ENCODE assay signal across 8 cellular contexts in genomic region chr10:15879058-15879457, GRCh38. TPM values are rescaled to one million over a fixed set of nuclear protein-coding genes. Genes with fewer than 3 reads are reported as not detected.
DNase-seq lines count a peak whose midpoint lies in the region; ATAC-seq, FAIRE-seq and TF ChIP-seq lines count a peak whose summit lies in the region.

No MANE protein-coding gene starts in this region.

- H3K36me3 Mint-ChIP-seq in activated CD4-positive, alpha-beta T cell treated with anti-CD3 and anti-CD28 coated beads, Interleukin-2, amount 10 ng/mL, durations not matched to agents 24 days and 14 days (ENCODE audit: low read depth), result no peaks in the 10 kb centered on the region

- H3K9me3 Mint-ChIP-seq in activated CD4-positive, alpha-beta T cell treated with anti-CD3 and anti-CD28 coated beads, Interleukin-2, amount 10 ng/mL, durations not matched to agents 24 days and 14 days, result no peaks in the 10 kb centered on the region

- SMC1A ChIA-PET in GM12878 (lab: Charles Lee; ENCODE audit: uncharacterized antibody, unreplicated experiment), result interaction anchor here (0.9 to 1.4 kb wide), 2 partner anchors 17 to 25 kb away, joined by 3 read pairs; no protein-coding TSS in a partner anchor

- H4K20me1 ChIP-seq in GM12878 (ENCODE audit: control insufficient read depth, insufficient read depth) (no peaks in the 10 kb centered on the region), HepG2 (ENCODE audit: insufficient read depth, low read length) (no peaks in the 10 kb centered on the region)

- H3K4me1 Mint-ChIP-seq in activated CD4-positive, alpha-beta T cell treated with anti-CD3 and anti-CD28 coated beads, Interleukin-2, amount 10 ng/mL, durations not matched to agents 24 days and 14 days, result no peaks in the 10 kb centered on the region

- H3K27me3 ChIP-seq in GM12878 (replicated peaks in 1 of 2; ENCODE audit: control insufficient read depth in 2 of 2, insufficient read depth in 2 of 2, low read length in 1 of 2), result no peaks in the 10 kb centered on the region
- H3K27me3 ChIP-seq in HepG2 (ENCODE audit: control insufficient read depth in 1 of 2, insufficient read depth in 2 of 2, low read length in 2 of 2), result no peaks in the 10 kb centered on the region

- no peaks in the 10 kb centered on the region for H3K36me3 ChIP-seq in GM12878 (ENCODE audit: control insufficient read depth in 2 of 2, insufficient read depth in 2 of 2, low read length in 1 of 2)
- H3K36me3 ChIP-seq in HepG2 (replicated peaks in 1 of 2; ENCODE audit: control insufficient read depth in 1 of 2, insufficient read depth in 2 of 2, low read length in 2 of 2), result no peaks in the 10 kb centered on the region

- H3K9me3 ChIP-seq in GM12878 (replicated peaks; ENCODE audit: control insufficient read depth, insufficient read depth, low read length), result no peaks in the 10 kb centered on the region
- no peaks in the 10 kb centered on the region for H3K9me3 ChIP-seq in HepG2 (ENCODE audit: low read length)

- TF ChIP-seq POLR2A in GM12878 (IDR thresholded peaks at IDR 0.05; ENCODE audit: low read depth, low read length) (no peak), HepG2 (IDR thresholded peaks at IDR 0.05; ENCODE audit: insufficient read depth in 1 of 2, low read depth in 2 of 2, low read length in 2 of 2) (no peak)

- 25% methylated on average over 2 of the region's 2 CpGs for WGBS in GM12878 (ENCODE audit: insufficient coverage, insufficient replicate concordance, low lambda C conversion rate, missing lambda C conversion rate)
- 3% methylated on average over 2 of the region's 2 CpGs for WGBS in HepG2 (ENCODE audit: low lambda C conversion rate)

- DNase-seq in activated CD4-positive, alpha-beta T cell treated with anti-CD3 and anti-CD28 coated beads, Interleukin-2, amount 10 ng/mL, durations not matched to agents 24 days and 14 days, result peak; percentile 56
- DNase-seq in activated CD4-positive, alpha-beta T cell treated with anti-CD3 and anti-CD28 coated beads, Interleukin-2, amount 50 U/mL, for 1 hour, result no peak
- DNase-seq in MV-4-11 (lab: John Stamatoyannopoulos, UW) (peak; percentile 21), GM12878 (ENCODE audit: low read depth, low spot score) (no peak), HepG2 (ENCODE audit: low spot score) (peak; percentile 44), sciatic nerve (ENCODE audit: low spot score) (no peak), islet precursor cell (no peak)

- peak; percentile 27 to 70 (median 41); a peak in 5 of 6 replicates for TF ChIP-seq CTCF in GM12878 (IDR thresholded peaks at IDR 0.05 in 2 of 3, conservative IDR thresholded peaks at IDR 0.05 in 1 of 3; ENCODE audit: control insufficient read depth in 2 of 3, extremely low read depth in 1 of 3, insufficient read depth in 1 of 3, low read depth in 3 of 3, low read length in 3 of 3)
- TF ChIP-seq CTCF in HepG2 (CRISPR knock-in tag; IDR thresholded peaks at IDR 0.05), result peak; percentile 67

- TF ChIP-seq EP300 in GM12878 (IDR thresholded peaks at IDR 0.05; ENCODE audit: borderline replicate concordance in 1 of 2, control insufficient read depth in 1 of 2, low read depth in 2 of 2, low read length in 2 of 2) (no peak), HepG2 (IDR thresholded peaks at IDR 0.05; ENCODE audit: low read depth in 2 of 2, low read length in 2 of 2) (no peak), HepG2 (CRISPR knock-in tag; IDR thresholded peaks at IDR 0.05; ENCODE audit: borderline replicate concordance) (no peak)

- H2AFZ ChIP-seq in GM12878 (ENCODE audit: control insufficient read depth, low read depth, low read length) (no peak overlapping the region), HepG2 (ENCODE audit: low read length) (no peak overlapping the region)

- H3K4me3 Mint-ChIP-seq in activated CD4-positive, alpha-beta T cell treated with anti-CD3 and anti-CD28 coated beads, Interleukin-2, amount 10 ng/mL, durations not matched to agents 24 days and 14 days, result no peak overlapping the region

- CTCF ChIA-PET in GM12878 (lab: Yijun Ruan, JAX) (interaction anchor here (1.0 to 2.1 kb wide), 6 partner anchors 9 to 930 kb away, joined by 3 to 8 read pairs (median 4); no protein-coding TSS in a partner anchor), HepG2 (lab: Yijun Ruan, JAX; ENCODE audit: low intra/inter-chr PET ratio, low total read pairs) (interaction anchor here (1.6 kb wide), 2 partner anchors 666 to 898 kb away, joined by 5 to 9 read pairs; no protein-coding TSS in a partner anchor)

- H3K4me2 ChIP-seq in GM12878 (ENCODE audit: control insufficient read depth, insufficient read depth) (no peak overlapping the region), HepG2 (ENCODE audit: low read depth, low read length) (0 out of 2 replicates have a peak overlapping the region, but pooled peaks have one; percentile 97)

- H3K79me2 ChIP-seq in GM12878 (ENCODE audit: control insufficient read depth, insufficient read depth, low read length) (no peaks in the 10 kb centered on the region), HepG2 (ENCODE audit: insufficient read depth, low read length) (no peaks in the 10 kb centered on the region)

- FAIRE-seq in GM12878 (lab: Jason Lieb, UNC) (no peak), HepG2 (lab: Jason Lieb, UNC) (peak; percentile 8)

- H3K27ac Mint-ChIP-seq in activated CD4-positive, alpha-beta T cell treated with anti-CD3 and anti-CD28 coated beads, Interleukin-2, amount 10 ng/mL, durations not matched to agents 24 days and 14 days, result no peak overlapping the region

- H3K9ac ChIP-seq in GM12878 (ENCODE audit: control insufficient read depth, insufficient read depth, low read length) (no peak overlapping the region), HepG2 (ENCODE audit: insufficient read depth, low read depth, low read length) (no peak overlapping the region)

- BruUV-seq in GM12878 (replicated peaks; lab: Mats Ljungman, UMichigan), result no TSS peak
- BruUV-seq in HepG2 (replicated peaks; lab: Mats Ljungman, UMichigan), result no TSS peak

- H3K27me3 Mint-ChIP-seq in activated CD4-positive, alpha-beta T cell treated with anti-CD3 and anti-CD28 coated beads, Interleukin-2, amount 10 ng/mL, durations not matched to agents 24 days and 14 days, result peaks cover 33% of the 10 kb centered on the region

- POLR2A ChIA-PET in GM12878 (lab: Charles Lee), result interaction anchor here (1.0 kb wide), 1 partner anchor 19 kb away, joined by 3 read pairs; no protein-coding TSS in a partner anchor
- POLR2A ChIA-PET in HepG2 (lab: Yijun Ruan, JAX), result no interaction called here

- RAD21 ChIA-PET in GM12878 (lab: Charles Lee; ENCODE audit: unreplicated experiment), result interaction anchor here (0.7 to 1.0 kb wide), 2 partner anchors 11 to 1633 kb away, joined by 3 to 8 read pairs; no protein-coding TSS in a partner anchor

- intact Hi-C loops in activated CD4-positive, alpha-beta T cell treated with anti-CD3 and anti-CD28 coated beads, Interleukin-2, amount 10 ng/mL, durations not matched to agents 24 days and 14 days (cut with micrococcal nuclease), result no loop called here
- intact Hi-C loops in GM12878 (cut with micrococcal nuclease; ENCODE audit: unreplicated experiment), result no loop called here
- intact Hi-C loops in HepG2 (cut with micrococcal nuclease; ENCODE audit: unreplicated experiment), result loop anchor here (1.0 to 10.0 kb wide), 4 partner anchors 666 to 1553 kb away; partner anchors contain the start of gene RSU1
- intact Hi-C loops in sciatic nerve (cut with DNase I), result no loop called here

- in situ Hi-C loops in GM12878 (cut with MboI) (loop anchor here (25.0 kb wide), 1 partner anchor 1383 kb away; no protein-coding TSS in a partner anchor), HepG2 (cut with HindIII; ENCODE audit: extremely low pct_ligation_motif_present, low pct_unique_long_range_greater_than_20kb) (loop anchor here (25.0 kb wide), 2 partner anchors 658 to 908 kb away; no protein-coding TSS in a partner anchor)

- no peak overlapping the region for H3K27ac ChIP-seq in GM12878 (ENCODE audit: control insufficient read depth, insufficient read depth)
- H3K27ac ChIP-seq in HepG2 (ENCODE audit: extremely low read length, insufficient read depth, low read length), result no peak overlapping the region

- ATAC-seq in GM12878, result peak; percentile 38; the same call in 1 of the 3 replicates
- ATAC-seq in HepG2, result peak; percentile 35; the same call in 1 of the 3 replicates
- no peak for ATAC-seq in sciatic nerve
- ATAC-seq in HG02870 (IDR thresholded peaks at IDR 0.05; ENCODE audit: unreplicated experiment), result no peak

- H3K4me3 ChIP-seq in GM12878, result no peak overlapping the region
- no peak overlapping the region; a peak in 1 of 6 replicates for H3K4me3 ChIP-seq in HepG2 (replicated peaks in 1 of 3; ENCODE audit: insufficient read depth in 1 of 3, low read depth in 2 of 3, low read length in 3 of 3)

- TF ChIP-seq RAD21 in GM12878 (IDR thresholded peaks at IDR 0.05; ENCODE audit: insufficient read depth, low read depth, low read length), result peak; percentile 67
- no peak for TF ChIP-seq RAD21 in HepG2 (CRISPR knock-in tag; IDR thresholded peaks at IDR 0.05)

- H3K4me1 ChIP-seq in GM12878 (ENCODE audit: control insufficient read depth, insufficient read depth, low read length), result no peaks in the 10 kb centered on the region
- H3K4me1 ChIP-seq in HepG2 (ENCODE audit: insufficient read depth, low read length), result peaks cover 18% of the 10 kb centered on the region; the same call in 1 of the 2 replicates

RNA-seq across cellular contexts. Expression of gene MINDY3, which starts 18.8 kb away (rescaled TPM):
- 16.3 and 20.1 TPM in 2 replicates for total RNA-seq in activated CD4-positive, alpha-beta T cell treated with anti-CD3 and anti-CD28 coated beads, Interleukin-2, amount 10 ng/mL, durations not matched to agents 24 days and 14 days
- total RNA-seq in GM12878 (2013; cell fraction: nucleolus; rRNA removed), result 78.8 and 81.4 TPM in 2 replicates
- total RNA-seq in GM12878 (2014; rRNA removed) (14.6 and 14.8 TPM in 2 replicates), GM12878 (2014; rRNA removed; fragmentation: Illumina TruSeq; extraction: Trizol) (22.9 and 23.6 TPM in 2 replicates), GM12878 (2021) (13.9 and 14.6 TPM in 2 replicates), HepG2 (2016; rRNA removed; fragmentation: Illumina TruSeq; extraction: Trizol) (17.5 and 17.8 TPM in 2 replicates), sciatic nerve (34.5 TPM)
- polyA plus RNA-seq in GM12878 (2011; ENCODE audit: low read depth), result 4.5 TPM
- polyA plus RNA-seq in GM12878 (2011; rRNA removed) (20.5 and 28.2 TPM in 2 replicates), GM12878 (2014; fragmentation: Illumina TruSeq; extraction: Trizol) (19.3 and 22.1 TPM in 2 replicates), GM12878 (2014; fragmentation: Nextera tagmentation; extraction: Ambion mirVana) (10 to 100 TPM; 12.0 to 15.4 TPM), GM12878 (2014; rRNA removed) (10.3 and 13.7 TPM in 2 replicates), GM12878 (2016; fragmentation: Nextera tagmentation; extraction: Ambion mirVana) (10 to 100 TPM; 16.1 to 17.9 TPM), HepG2 (2011; rRNA removed) (6.4 and 6.7 TPM in 2 replicates)
- polyA plus RNA-seq in GM12878 (2011; cell fraction: cytosol; rRNA removed), result 5.6 and 6.1 TPM in 2 replicates
- 35.5 and 40.2 TPM in 2 replicates for polyA plus RNA-seq in GM12878 (2011; cell fraction: nucleus; rRNA removed)
- polyA plus RNA-seq in GM12878 (2012), result 11.0 and 11.4 TPM in 2 replicates
- polyA minus RNA-seq in GM12878 (2011; rRNA and poly(A)+ RNA removed), result 10.8 and 12.8 TPM in 2 replicates
- 2.9 and 7.0 TPM in 2 replicates for polyA minus RNA-seq in GM12878 (2011; cell fraction: cytosol; rRNA and poly(A)+ RNA removed)
- 33.9 and 41.4 TPM in 2 replicates for polyA minus RNA-seq in GM12878 (2011; cell fraction: nucleus; rRNA and poly(A)+ RNA removed)
- 26.9 and 29.3 TPM in 2 replicates for total RNA-seq in HepG2 (2016; cell fraction: cytosol; rRNA removed; fragmentation: Illumina TruSeq; extraction: Trizol; ENCODE audit: low read depth)
- 17.5 and 18.9 TPM in 2 replicates for total RNA-seq in HepG2 (2016; cell fraction: insoluble cytoplasmic fraction; rRNA removed; fragmentation: Illumina TruSeq; extraction: Trizol)
- total RNA-seq in HepG2 (2016; cell fraction: membrane; rRNA removed; fragmentation: Illumina TruSeq; extraction: Trizol), result 12.0 and 14.7 TPM in 2 replicates
- total RNA-seq in HepG2 (2016; cell fraction: nucleus; rRNA removed; fragmentation: Illumina TruSeq; extraction: Trizol), result 27.4 and 28.9 TPM in 2 replicates
- polyA plus RNA-seq in HepG2 (2011; cell fraction: cytosol; rRNA removed), result 1.8 and 3.3 TPM in 2 replicates
- polyA plus RNA-seq in HepG2 (2011; cell fraction: nucleus; rRNA removed), result 10.4 and 15.7 TPM in 2 replicates
- polyA plus RNA-seq in HepG2 (2012), result 9.1 and 11.6 TPM in 2 replicates
- polyA plus RNA-seq in HepG2 (2016; cell fraction: cytosol; fragmentation: Illumina TruSeq; extraction: Trizol; ENCODE audit: low read depth), result 1.3 and 1.8 TPM in 2 replicates
- 17.2 and 17.3 TPM in 2 replicates for polyA plus RNA-seq in HepG2 (2016; cell fraction: insoluble cytoplasmic fraction; fragmentation: Illumina TruSeq; extraction: Trizol; ENCODE audit: low read depth)
- 3.7 and 5.7 TPM in 2 replicates for polyA plus RNA-seq in HepG2 (2016; cell fraction: membrane; fragmentation: Illumina TruSeq; extraction: Trizol; ENCODE audit: low read depth)
- polyA plus RNA-seq in HepG2 (2016; cell fraction: nucleus; fragmentation: Illumina TruSeq; extraction: Trizol; ENCODE audit: insufficient read depth, low read depth), result 35.3 and 42.3 TPM in 2 replicates
- 2.8 and 4.2 TPM in 2 replicates for polyA minus RNA-seq in HepG2 (2011; rRNA and poly(A)+ RNA removed; ENCODE audit: low replicate concordance)
- polyA minus RNA-seq in HepG2 (2011; cell fraction: cytosol; rRNA and poly(A)+ RNA removed), result 7.1 TPM in 2 replicates
- 37.1 and 41.8 TPM in 2 replicates for polyA minus RNA-seq in HepG2 (2011; cell fraction: nucleus; rRNA and poly(A)+ RNA removed)

Comparison
In these comparisons a context has a peak if more than half of its experiments do, and no peak if none do; other contexts are left out.
1. DNase-seq: peak in activated CD4-positive, alpha-beta T cell treated with anti-CD3 and anti-CD28 coated beads, Interleukin-2, amount 10 ng/mL, durations not matched to agents 24 days and 14 days (single experiment), MV-4-11 (single experiment) and HepG2 (single experiment); none in activated CD4-positive, alpha-beta T cell treated with anti-CD3 and anti-CD28 coated beads, Interleukin-2, amount 50 U/mL, for 1 hour (single experiment), GM12878 (single experiment), sciatic nerve (single experiment) and islet precursor cell (single experiment).
2. ATAC-seq: peak in GM12878 (single experiment) and HepG2 (single experiment); none in sciatic nerve (single experiment) and HG02870 (single experiment).